ENCODE assay signal across 8 cellular contexts in genomic region chr1:156488566-156489165, GRCh38. TPM values are rescaled to one million over a fixed set of nuclear protein-coding genes. Genes with fewer than 3 reads are reported as not detected.
DNase-seq lines count a peak whose midpoint lies in the region; ATAC-seq and TF ChIP-seq lines count a peak whose summit lies in the region.

No MANE protein-coding gene starts in this region.

- TF ChIP-seq POLR2A in adrenal gland (IDR thresholded peaks at IDR 0.05), result no peak

- H3K4me2 ChIP-seq in BLaER1, result peak overlapping the region; percentile 98
- H3K4me2 ChIP-seq in skeletal muscle satellite cell (ENCODE audit: low read length), result peak overlapping the region; percentile 48

- H3K9ac ChIP-seq in BLaER1, result peak overlapping the region; percentile 100
- no peak overlapping the region for H3K9ac ChIP-seq in skeletal muscle satellite cell (ENCODE audit: low read depth, low read length)

- H3K36me3 ChIP-seq in BLaER1 (peaks cover 55% of the 10 kb centered on the region), adrenal gland (replicated peaks in 1 of 2) (no peaks in the 10 kb centered on the region), skeletal muscle satellite cell (ENCODE audit: insufficient read depth, low read length) (peaks cover under 1% of the 10 kb centered on the region)

- DNase-seq in adrenal gland (no peak), AML-193 (lab: John Stamatoyannopoulos, UW) (no peak), glomerular visceral epithelial cell (ENCODE audit: extremely low spot score) (no peak), hypothalamus (lab: John Stamatoyannopoulos, UW) (no peak)

- H3K4me1 ChIP-seq in BLaER1, result peaks cover 96% of the 10 kb centered on the region
- peaks cover 68 to 85% of the 10 kb centered on the region in 2 donors for H3K4me1 ChIP-seq in adrenal gland (replicated peaks in 1 of 2)
- peaks cover 52% of the 10 kb centered on the region for H3K4me1 ChIP-seq in skeletal muscle satellite cell (ENCODE audit: control insufficient read depth, insufficient read depth, low read length)

- peak overlapping the region; percentile 100 for H3K27ac ChIP-seq in BLaER1
- peak overlapping the region in 4 of 5 donors; percentile 41 to 100 (median 84) for H3K27ac ChIP-seq in adrenal gland

- intact Hi-C loops in adrenal gland (cut with DNase I), result no loop called here

- H3K4me3 ChIP-seq in BLaER1, result peak overlapping the region; percentile 100
- H3K4me3 ChIP-seq in adrenal gland, result peak overlapping the region in 1 of 4 donors; percentile 9
- no peak overlapping the region for H3K4me3 ChIP-seq in skeletal muscle satellite cell (ENCODE audit: low read length)

- no peak for TF ChIP-seq CTCF in adrenal gland (IDR thresholded peaks at IDR 0.05)

- no peaks in the 10 kb centered on the region for H3K27me3 ChIP-seq in BLaER1
- no peaks in the 10 kb centered on the region for H3K27me3 ChIP-seq in adrenal gland
- H3K27me3 ChIP-seq in skeletal muscle satellite cell (ENCODE audit: control insufficient read depth, insufficient read depth, low read length), result no peaks in the 10 kb centered on the region

- ATAC-seq in GM19025 (IDR thresholded peaks at IDR 0.05; ENCODE audit: low read depth, unreplicated experiment) (peak; percentile 66), HG03108 (IDR thresholded peaks at IDR 0.05; ENCODE audit: unreplicated experiment) (peak; percentile 51)

- peaks cover 63% of the 10 kb centered on the region for H4K20me1 ChIP-seq in BLaER1

- 35 to 52% (median 43%) methylated on average over 4 to 5 of the region's 5 CpGs for WGBS in adrenal gland, 4 donors

- H3K9me3 ChIP-seq in BLaER1, result no peaks in the 10 kb centered on the region
- H3K9me3 ChIP-seq in adrenal gland (replicated peaks in 1 of 3), result no peaks in the 10 kb centered on the region
- H3K9me3 ChIP-seq in skeletal muscle satellite cell (replicated peaks; ENCODE audit: low read length), result no peaks in the 10 kb centered on the region

RNA-seq across cellular contexts. Expression of gene MEF2D, which starts 11.9 kb away (rescaled TPM):
- 10 to 100 TPM; 28.1 to 89.9 (median 74.6) TPM for total RNA-seq in adrenal gland
- 10 to 100 TPM; 29.1 to 37.4 (median 35.3) TPM for polyA plus RNA-seq in adrenal gland
- 7.9 and 12.0 TPM in 2 replicates for total RNA-seq in skeletal muscle satellite cell (2012; rRNA removed)
